ENCODE assay signal across 1 cellular context in the genomic region with DNA sequence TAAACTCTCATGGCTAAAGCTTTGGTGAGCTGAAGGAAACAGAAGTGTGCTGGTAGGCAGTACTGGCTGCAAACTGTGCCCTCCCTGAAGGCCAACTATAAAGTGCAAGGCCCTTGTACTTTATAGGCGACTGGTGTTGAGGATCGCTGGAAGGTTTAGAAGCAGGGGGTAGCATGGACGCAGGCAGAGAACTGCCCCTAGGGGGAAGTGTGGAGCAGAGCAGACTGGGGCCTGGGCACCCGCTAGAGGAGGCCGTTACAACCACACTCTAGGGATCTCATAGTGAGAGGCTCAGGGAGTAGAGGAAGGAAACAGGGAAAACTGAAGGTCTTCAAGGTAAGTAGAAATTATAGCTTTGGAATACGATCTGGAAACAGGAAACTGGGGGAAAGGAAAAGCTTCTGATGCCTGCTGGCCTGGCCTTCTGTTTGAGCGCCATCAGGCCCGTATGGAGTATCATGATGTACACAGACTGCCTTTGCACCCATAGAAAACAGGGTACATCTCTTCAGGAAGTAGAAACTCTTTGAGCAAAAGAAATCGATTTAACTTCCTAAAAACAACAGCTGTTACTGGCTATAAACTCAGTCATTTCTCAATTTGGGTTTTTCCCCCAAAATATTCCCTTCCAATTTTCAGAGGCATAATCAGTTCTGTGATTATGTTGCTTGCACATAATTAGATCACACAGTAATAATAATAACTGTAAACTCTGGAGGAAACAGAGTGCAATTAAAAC.
A peak's percentile ranks its signal among the peaks of the same experiment; 100 is the strongest.
TF ChIP-seq lines count a peak whose summit lies in the region.

No MANE protein-coding gene starts in this region.

TF ChIP-seq in HepG2, 621 proteins besides CTCF, POLR2A, EP300 and RAD21:
- no peak for TF ChIP-seq ZBTB20 (CRISPR knock-in tag; IDR thresholded peaks at IDR 0.05; ENCODE audit: borderline replicate concordance, low read depth)
- TF ChIP-seq XRCC5 (optimal IDR thresholded peaks at IDR 0.05; ENCODE audit: low read length), result peak; percentile 55
- TF ChIP-seq ZNF850 (CRISPR knock-in tag; conservative IDR thresholded peaks at IDR 0.05), result no peak
- no peak for TF ChIP-seq MTA1 (CRISPR knock-in tag; IDR thresholded peaks at IDR 0.05; ENCODE audit: borderline replicate concordance)
- no peak for TF ChIP-seq RCOR2 (CRISPR knock-in tag; IDR thresholded peaks at IDR 0.05)
- TF ChIP-seq ZNF235 (CRISPR knock-in tag; IDR thresholded peaks at IDR 0.05; ENCODE audit: borderline replicate concordance), result no peak
- TF ChIP-seq RBM39 (IDR thresholded peaks at IDR 0.05; ENCODE audit: low read depth, low read length, poor library complexity, severe bottlenecking), result no peak
- TF ChIP-seq SMC3 (IDR thresholded peaks at IDR 0.05; ENCODE audit: low read length), result peak; percentile 47
- TF ChIP-seq ZFX (CRISPR knock-in tag; IDR thresholded peaks at IDR 0.05; ENCODE audit: low read depth), result peak; percentile 38
- TF ChIP-seq SRF (IDR thresholded peaks at IDR 0.05; ENCODE audit: low read depth, low read length), result no peak
- no peak for TF ChIP-seq ZNF496 (CRISPR knock-in tag; IDR thresholded peaks at IDR 0.05; ENCODE audit: insufficient replicate concordance)
- TF ChIP-seq, protein P1, sequence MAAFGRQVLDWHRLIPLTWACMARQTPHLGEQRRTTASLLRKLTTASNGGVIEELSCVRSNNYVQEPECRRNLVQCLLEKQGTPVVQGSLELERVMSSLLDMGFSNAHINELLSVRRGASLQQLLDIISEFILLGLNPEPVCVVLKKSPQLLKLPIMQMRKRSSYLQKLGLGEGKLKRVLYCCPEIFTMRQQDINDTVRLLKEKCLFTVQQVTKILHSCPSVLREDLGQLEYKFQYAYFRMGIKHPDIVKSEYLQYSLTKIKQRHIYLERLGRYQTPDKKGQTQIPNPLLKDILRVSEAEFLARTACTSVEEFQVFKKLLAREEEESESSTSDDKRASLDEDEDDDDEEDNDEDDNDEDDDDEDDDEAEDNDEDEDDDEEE (CRISPR knock-in tag; IDR thresholded peaks at IDR 0.05), result no peak
- TF ChIP-seq KLF9 (CRISPR knock-in tag; IDR thresholded peaks at IDR 0.05; ENCODE audit: low read depth), result no peak
- no peak for TF ChIP-seq MEIS2 (CRISPR knock-in tag; IDR thresholded peaks at IDR 0.05)
- no peak for TF ChIP-seq ZNF761 (CRISPR knock-in tag; conservative IDR thresholded peaks at IDR 0.05)
- no peak for TF ChIP-seq ZSCAN21 (CRISPR knock-in tag; IDR thresholded peaks at IDR 0.05; ENCODE audit: borderline replicate concordance)
- no peak for TF ChIP-seq KDM5A (IDR thresholded peaks at IDR 0.05; ENCODE audit: borderline replicate concordance, low read length)
- no peak for TF ChIP-seq SP4 (CRISPR knock-in tag; IDR thresholded peaks at IDR 0.05)
- no peak for TF ChIP-seq HDAC6 (IDR thresholded peaks at IDR 0.05; ENCODE audit: low read depth, low read length)
- TF ChIP-seq STAG1 (CRISPR knock-in tag; IDR thresholded peaks at IDR 0.05), result peak; percentile 59
- TF ChIP-seq, protein P2, sequence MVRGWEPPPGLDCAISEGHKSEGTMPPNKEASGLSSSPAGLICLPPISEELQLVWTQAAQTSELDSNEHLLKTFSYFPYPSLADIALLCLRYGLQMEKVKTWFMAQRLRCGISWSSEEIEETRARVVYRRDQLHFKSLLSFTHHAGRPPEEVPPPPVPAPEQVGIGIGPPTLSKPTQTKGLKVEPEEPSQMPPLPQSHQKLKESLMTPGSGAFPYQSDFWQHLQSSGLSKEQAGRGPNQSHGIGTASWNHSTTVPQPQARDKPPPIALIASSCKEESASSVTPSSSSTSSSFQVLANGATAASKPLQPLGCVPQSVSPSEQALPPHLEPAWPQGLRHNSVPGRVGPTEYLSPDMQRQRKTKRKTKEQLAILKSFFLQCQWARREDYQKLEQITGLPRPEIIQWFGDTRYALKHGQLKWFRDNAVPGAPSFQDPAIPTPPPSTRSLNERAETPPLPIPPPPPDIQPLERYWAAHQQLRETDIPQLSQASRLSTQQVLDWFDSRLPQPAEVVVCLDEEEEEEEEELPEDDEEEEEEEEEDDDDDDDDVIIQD (CRISPR knock-in tag; IDR thresholded peaks at IDR 0.05; ENCODE audit: low read depth), result peak; percentile 28; the same call in 1 of the 2 replicates
- no peak for TF ChIP-seq MTF2 (CRISPR knock-in tag; IDR thresholded peaks at IDR 0.05; ENCODE audit: borderline replicate concordance)
- TF ChIP-seq, protein P3, sequence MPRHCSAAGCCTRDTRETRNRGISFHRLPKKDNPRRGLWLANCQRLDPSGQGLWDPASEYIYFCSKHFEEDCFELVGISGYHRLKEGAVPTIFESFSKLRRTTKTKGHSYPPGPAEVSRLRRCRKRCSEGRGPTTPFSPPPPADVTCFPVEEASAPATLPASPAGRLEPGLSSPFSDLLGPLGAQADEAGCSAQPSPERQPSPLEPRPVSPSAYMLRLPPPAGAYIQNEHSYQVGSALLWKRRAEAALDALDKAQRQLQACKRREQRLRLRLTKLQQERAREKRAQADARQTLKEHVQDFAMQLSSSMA (CRISPR knock-in tag; IDR thresholded peaks at IDR 0.05), result no peak
- no peak for TF ChIP-seq ZNF205 (CRISPR knock-in tag; IDR thresholded peaks at IDR 0.05)
- no peak for TF ChIP-seq ZNF282 (IDR thresholded peaks at IDR 0.05; ENCODE audit: partially characterized antibody)
- TF ChIP-seq, protein P4, sequence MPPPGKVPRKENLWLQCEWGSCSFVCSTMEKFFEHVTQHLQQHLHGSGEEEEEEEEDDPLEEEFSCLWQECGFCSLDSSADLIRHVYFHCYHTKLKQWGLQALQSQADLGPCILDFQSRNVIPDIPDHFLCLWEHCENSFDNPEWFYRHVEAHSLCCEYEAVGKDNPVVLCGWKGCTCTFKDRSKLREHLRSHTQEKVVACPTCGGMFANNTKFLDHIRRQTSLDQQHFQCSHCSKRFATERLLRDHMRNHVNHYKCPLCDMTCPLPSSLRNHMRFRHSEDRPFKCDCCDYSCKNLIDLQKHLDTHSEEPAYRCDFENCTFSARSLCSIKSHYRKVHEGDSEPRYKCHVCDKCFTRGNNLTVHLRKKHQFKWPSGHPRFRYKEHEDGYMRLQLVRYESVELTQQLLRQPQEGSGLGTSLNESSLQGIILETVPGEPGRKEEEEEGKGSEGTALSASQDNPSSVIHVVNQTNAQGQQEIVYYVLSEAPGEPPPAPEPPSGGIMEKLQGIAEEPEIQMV (CRISPR knock-in tag; IDR thresholded peaks at IDR 0.05; ENCODE audit: low read depth), result no peak
- TF ChIP-seq ZNF724P (CRISPR knock-in tag; IDR thresholded peaks at IDR 0.05; ENCODE audit: borderline replicate concordance), result no peak
- no peak for TF ChIP-seq NR3C1 (CRISPR knock-in tag; IDR thresholded peaks at IDR 0.05)
- no peak for TF ChIP-seq XBP1 (CRISPR knock-in tag; IDR thresholded peaks at IDR 0.05)
- TF ChIP-seq NCOA1 (CRISPR knock-in tag; IDR thresholded peaks at IDR 0.05), result no peak
- no peak for TF ChIP-seq ZNF550 (CRISPR knock-in tag; IDR thresholded peaks at IDR 0.05; ENCODE audit: borderline replicate concordance)
- TF ChIP-seq TBX2 (CRISPR knock-in tag; IDR thresholded peaks at IDR 0.05; ENCODE audit: borderline replicate concordance), result no peak
- TF ChIP-seq ZNF776 (CRISPR knock-in tag; IDR thresholded peaks at IDR 0.05), result no peak
- TF ChIP-seq, protein P5, sequence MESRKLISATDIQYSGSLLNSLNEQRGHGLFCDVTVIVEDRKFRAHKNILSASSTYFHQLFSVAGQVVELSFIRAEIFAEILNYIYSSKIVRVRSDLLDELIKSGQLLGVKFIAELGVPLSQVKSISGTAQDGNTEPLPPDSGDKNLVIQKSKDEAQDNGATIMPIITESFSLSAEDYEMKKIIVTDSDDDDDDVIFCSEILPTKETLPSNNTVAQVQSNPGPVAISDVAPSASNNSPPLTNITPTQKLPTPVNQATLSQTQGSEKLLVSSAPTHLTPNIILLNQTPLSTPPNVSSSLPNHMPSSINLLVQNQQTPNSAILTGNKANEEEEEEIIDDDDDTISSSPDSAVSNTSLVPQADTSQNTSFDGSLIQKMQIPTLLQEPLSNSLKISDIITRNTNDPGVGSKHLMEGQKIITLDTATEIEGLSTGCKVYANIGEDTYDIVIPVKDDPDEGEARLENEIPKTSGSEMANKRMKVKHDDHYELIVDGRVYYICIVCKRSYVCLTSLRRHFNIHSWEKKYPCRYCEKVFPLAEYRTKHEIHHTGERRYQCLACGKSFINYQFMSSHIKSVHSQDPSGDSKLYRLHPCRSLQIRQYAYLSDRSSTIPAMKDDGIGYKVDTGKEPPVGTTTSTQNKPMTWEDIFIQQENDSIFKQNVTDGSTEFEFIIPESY (CRISPR knock-in tag; IDR thresholded peaks at IDR 0.05), result peak; percentile 89
- no peak for TF ChIP-seq MXD4 (CRISPR knock-in tag; IDR thresholded peaks at IDR 0.05)
- TF ChIP-seq NCOA2 (CRISPR knock-in tag; IDR thresholded peaks at IDR 0.05), result no peak
- TF ChIP-seq, protein P6, sequence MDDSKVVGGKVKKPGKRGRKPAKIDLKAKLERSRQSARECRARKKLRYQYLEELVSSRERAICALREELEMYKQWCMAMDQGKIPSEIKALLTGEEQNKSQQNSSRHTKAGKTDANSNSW (CRISPR knock-in tag; IDR thresholded peaks at IDR 0.05; ENCODE audit: borderline replicate concordance), result no peak
